13 cellular contexts compared by ENCODE assay signal in genomic region chr7:44278451-44279161, GRCh38. TPM values are rescaled to one million over a fixed set of nuclear protein-coding genes. Genes with fewer than 3 reads are reported as not detected.
A peak's percentile ranks its signal among the peaks of the same experiment; 100 is the strongest.
DNase-seq lines count a peak whose midpoint lies in the region; ATAC-seq and TF ChIP-seq lines count a peak whose summit lies in the region.
"Had no signal": no experiment of that assay in that cellular context is flagged by ENCODE, and none has a peak within 500 bp of the region (broad histone marks: within the 10 kb centered on the region; RNA-seq: fewer than 3 reads in every experiment).

No MANE protein-coding gene starts in this region.

- no peaks in the 10 kb centered on the region for H3K36me3 Mint-ChIP-seq in activated CD4-positive, alpha-beta T cell treated with anti-CD3 and anti-CD28 coated beads, Interleukin-2, amount 10 ng/mL, durations not matched to agents 24 days and 14 days (ENCODE audit: low read depth)
- H3K36me3 Mint-ChIP-seq: IgD-negative memory B cell had no signal

- peaks cover 75% of the 10 kb centered on the region for H3K4me1 ChIP-seq in psoas muscle
- H3K4me1 ChIP-seq: A549 had no signal

- TF ChIP-seq CTCF in WERI-Rb-1 (IDR thresholded peaks at IDR 0.05; ENCODE audit: low read depth, low read length) (no peak), psoas muscle (IDR thresholded peaks at IDR 0.05) (no peak)

- H3K4me1 Mint-ChIP-seq in activated CD4-positive, alpha-beta T cell treated with anti-CD3 and anti-CD28 coated beads, Interleukin-2, amount 10 ng/mL, durations not matched to agents 24 days and 14 days = no peaks in the 10 kb centered on the region
- H3K4me1 Mint-ChIP-seq: IgD-negative memory B cell had no signal

- no peak overlapping the region for H3K4me3 Mint-ChIP-seq in activated CD4-positive, alpha-beta T cell treated with anti-CD3 and anti-CD28 coated beads, Interleukin-2, amount 10 ng/mL, durations not matched to agents 24 days and 14 days
- H3K4me3 Mint-ChIP-seq: IgD-negative memory B cell, neural crest cell had no signal

- H3K27me3 Mint-ChIP-seq in activated CD4-positive, alpha-beta T cell treated with anti-CD3 and anti-CD28 coated beads, Interleukin-2, amount 10 ng/mL, durations not matched to agents 24 days and 14 days = peaks cover 2% of the 10 kb centered on the region

- peak; percentile 20 for DNase-seq in activated CD4-positive, alpha-beta T cell treated with anti-CD3 and anti-CD28 coated beads for 48 hours
- no peak for DNase-seq in activated CD4-positive, alpha-beta T cell treated with anti-CD3 and anti-CD28 coated beads, Interleukin-2, amount 10 ng/mL, durations not matched to agents 24 days and 14 days
- DNase-seq in WERI-Rb-1 (peak; percentile 4), head of caudate nucleus (peak in 30 of 42 donors; percentile 0 to 36 (median 7)), psoas muscle (peak; percentile 1 to 31), kidney tubule cell (ENCODE audit: low spot score) (no peak), cerebellum (ENCODE audit: low spot score) (no peak)
- DNase-seq: GOT3 had no signal

- H3K27me3 ChIP-seq in WERI-Rb-1 (ENCODE audit: insufficient read depth, low read depth, severe bottlenecking) (no peaks in the 10 kb centered on the region), psoas muscle (ENCODE audit: insufficient read depth in 3 of 3, low read length in 2 of 3) (no peaks in the 10 kb centered on the region)

- H3K9me3 Mint-ChIP-seq in activated CD4-positive, alpha-beta T cell treated with anti-CD3 and anti-CD28 coated beads, Interleukin-2, amount 10 ng/mL, durations not matched to agents 24 days and 14 days = no peaks in the 10 kb centered on the region
- H3K9me3 Mint-ChIP-seq: IgD-negative memory B cell, neural crest cell had no signal

- no peak overlapping the region for H3K27ac Mint-ChIP-seq in activated CD4-positive, alpha-beta T cell treated with anti-CD3 and anti-CD28 coated beads, Interleukin-2, amount 10 ng/mL, durations not matched to agents 24 days and 14 days

- ATAC-seq in psoas muscle (no peak), GM18907 (IDR thresholded peaks at IDR 0.05; ENCODE audit: unreplicated experiment) (no peak)
- ATAC-seq: A549 had no signal

- no peaks in the 10 kb centered on the region for H3K36me3 ChIP-seq in WERI-Rb-1
- H3K36me3 ChIP-seq in psoas muscle (ENCODE audit: insufficient read depth in 1 of 2, low read depth in 1 of 2) = no peaks in the 10 kb centered on the region

- H3K27ac ChIP-seq in WERI-Rb-1 = no peak overlapping the region
- H3K27ac ChIP-seq in psoas muscle = peak overlapping the region; percentile 68
- H3K27ac ChIP-seq: A549, skin epidermis had no signal

- H3K4me3 ChIP-seq in WERI-Rb-1 (ENCODE audit: low read depth, low read length) (no peak overlapping the region), psoas muscle (no peak overlapping the region)
- H3K4me3 ChIP-seq: A549, skin epidermis had no signal

- intact Hi-C loops in activated CD4-positive, alpha-beta T cell treated with anti-CD3 and anti-CD28 coated beads, Interleukin-2, amount 10 ng/mL, durations not matched to agents 24 days and 14 days (cut with micrococcal nuclease) = no loop called here
- intact Hi-C loops in head of caudate nucleus (cut with DNase I) (no loop called here), psoas muscle (cut with DNase I) (no loop called here)

- H3K9me3 ChIP-seq in WERI-Rb-1 (ENCODE audit: severe bottlenecking) (no peaks in the 10 kb centered on the region), psoas muscle (no peaks in the 10 kb centered on the region)
- H3K9me3 ChIP-seq: A549 had no signal

- 73 to 78% (median 75%) methylated on average over 9 of the region's 9 CpGs for WGBS in psoas muscle, 3 donors

RNA-seq across cellular contexts. Expression of gene CAMK2B, which starts 46.8 kb away (rescaled TPM):
- 1.3 and 1.6 TPM in 2 replicates for total RNA-seq in activated CD4-positive, alpha-beta T cell treated with anti-CD3 and anti-CD28 coated beads, Interleukin-2, amount 10 ng/mL, durations not matched to agents 24 days and 14 days
- total RNA-seq in psoas muscle (10 to 100 TPM; 50.0 to 81.4 (median 67.2) TPM), cerebellum (33.6 TPM)
- polyA plus RNA-seq in psoas muscle = 10 to 100 TPM; 14.5 to 24.3 (median 19.9) TPM
- polyA plus RNA-seq: IgD-negative memory B cell had no signal

Comparison
In these comparisons a context has a peak if more than half of its experiments do, and no peak if none do; other contexts are left out.
1. DNase-seq: peak in activated CD4-positive, alpha-beta T cell treated with anti-CD3 and anti-CD28 coated beads for 48 hours (single experiment), WERI-Rb-1 (single experiment), head of caudate nucleus (30 of 42) and psoas muscle (2 of 2); none in activated CD4-positive, alpha-beta T cell treated with anti-CD3 and anti-CD28 coated beads, Interleukin-2, amount 10 ng/mL, durations not matched to agents 24 days and 14 days (single experiment), kidney tubule cell (single experiment) and cerebellum (single experiment).
2. RNA of gene CAMK2B, which starts 46.8 kb away (total RNA-seq): 50.0 to 81.4 TPM in psoas muscle and 33.6 TPM in cerebellum (single experiment); 1.3 to 1.6 TPM in activated CD4-positive, alpha-beta T cell treated with anti-CD3 and anti-CD28 coated beads, Interleukin-2, amount 10 ng/mL, durations not matched to agents 24 days and 14 days; every median in the first group is over 10 times any median in the second.